ENCODE assay signal across 17 cellular contexts in the genomic region with DNA sequence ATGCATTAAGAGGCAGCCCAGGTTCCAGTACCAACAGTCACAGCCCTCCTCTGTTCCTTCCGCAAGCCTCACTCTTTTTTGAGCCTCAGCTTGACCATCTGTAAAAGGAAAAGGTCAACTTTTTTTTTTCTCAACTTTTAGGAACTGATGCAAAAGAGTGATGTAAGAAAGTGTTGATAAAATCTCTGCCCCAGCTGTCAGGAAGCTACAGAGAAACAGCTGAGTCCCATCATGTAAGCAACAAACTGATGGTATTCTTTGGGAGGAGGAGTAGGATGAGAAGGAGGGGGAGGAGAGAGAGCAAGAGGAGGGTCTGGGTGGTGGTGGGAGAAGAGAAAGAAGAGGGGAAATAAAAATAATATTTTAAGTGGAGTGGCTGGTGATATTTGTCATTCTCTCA.
DNase-seq lines count a peak whose midpoint lies in the region; ATAC-seq and TF ChIP-seq lines count a peak whose summit lies in the region.
"Had no signal": no experiment of that assay in that cellular context is flagged by ENCODE, and none has a peak within 500 bp of the region (broad histone marks: within the 10 kb centered on the region; RNA-seq: fewer than 3 reads in every experiment).

No MANE protein-coding gene starts in this region.

- H3K36me3 Mint-ChIP-seq in H9 (ENCODE audit: insufficient read depth in 1 of 3, low read depth in 3 of 3) (no peaks in the 10 kb centered on the region), endodermal cell (ENCODE audit: low read depth) (no peaks in the 10 kb centered on the region), osteocyte (ENCODE audit: unreplicated experiment) (no peaks in the 10 kb centered on the region)

- H2AFZ ChIP-seq in H9 (ENCODE audit: low read length) (no peak overlapping the region), hepatocyte (no peak overlapping the region)

- H3K27ac Mint-ChIP-seq in H9: peak overlapping the region in 1 of 3 experiments; percentile 73; a peak in 1 of 7 replicates
- no peak overlapping the region for H3K27ac Mint-ChIP-seq in endodermal cell
- no peak overlapping the region for H3K27ac Mint-ChIP-seq in osteocyte (ENCODE audit: unreplicated experiment)

- no peak for TF ChIP-seq CTCF in H9 (conservative IDR thresholded peaks at IDR 0.05)
- TF ChIP-seq CTCF in endodermal cell (conservative IDR thresholded peaks at IDR 0.05): no peak
- TF ChIP-seq CTCF in hepatocyte (IDR thresholded peaks at IDR 0.05; ENCODE audit: poor library complexity): no peak
- no peak for TF ChIP-seq CTCF in osteocyte (IDR thresholded peaks at IDR 0.05)

- DNase-seq in H9 (peak; percentile 1), endodermal cell (peak; percentile 3), hepatocyte (ENCODE audit: low spot score) (no peak), osteocyte (ENCODE audit: extremely low spot score, unreplicated experiment) (peak; percentile 19), iPS-NIHi7 (ENCODE audit: extremely low spot score) (no peak)
- no peak for DNase-seq in stimulated activated CD4-positive, alpha-beta T cell treated with anti-CD3 and anti-CD28 coated beads, Interleukin-2, amount 100 ng/mL, for 48 hours
- DNase-seq: DMS79 treated with DMSO at 0.1 percent for 48 hours, GOT3, KBM-7, NCI-H1417 treated with DMSO at 0.1 percent for 48 hours, NCI-H2029 treated with DMSO at 0.1 percent for 48 hours, NCI-H510A treated with DMSO at 0.1 percent for 48 hours, NCI-H82, PC-3 had no signal

- H4K20me1 ChIP-seq in H9 (ENCODE audit: control insufficient read depth, insufficient read depth, insufficient read length) (no peaks in the 10 kb centered on the region), hepatocyte (ENCODE audit: insufficient read depth, poor library complexity, severe bottlenecking) (no peaks in the 10 kb centered on the region)
- H4K20me1 ChIP-seq: BLaER1 treated with 17β-estradiol and CSF1 and Interleukin-3, amounts not matched to agents 10 nM and 100 nM had no signal

- no peak overlapping the region for H3K4me2 ChIP-seq in H9 (ENCODE audit: insufficient read depth, insufficient read length, low read length)
- no peak overlapping the region for H3K4me2 ChIP-seq in hepatocyte
- H3K4me2 ChIP-seq: A549 had no signal

- no peak overlapping the region for H3K56ac ChIP-seq in H9 (ENCODE audit: insufficient read length, low read depth, low read length)

- H4K91ac ChIP-seq in H9 (ENCODE audit: insufficient read length, low read depth, low read length): no peak overlapping the region

- H3K4me1 Mint-ChIP-seq in H9: peaks cover 0 to 3% of the 10 kb centered on the region in 2 experiments; a peak in 2 of 4 replicates
- H3K4me1 Mint-ChIP-seq in endodermal cell: no peaks in the 10 kb centered on the region
- no peaks in the 10 kb centered on the region for H3K4me1 Mint-ChIP-seq in osteocyte (ENCODE audit: unreplicated experiment)

- no peak overlapping the region for H3T11ph ChIP-seq in H9 (ENCODE audit: low read length)

- H3K9me3 Mint-ChIP-seq in H9: no peaks in the 10 kb centered on the region
- H3K9me3 Mint-ChIP-seq in endodermal cell: no peaks in the 10 kb centered on the region
- H3K9me3 Mint-ChIP-seq in osteocyte (ENCODE audit: unreplicated experiment): no peaks in the 10 kb centered on the region

- H2AK5ac ChIP-seq in H9 (ENCODE audit: insufficient read length, low read length): no peak overlapping the region

- no peak overlapping the region for H2BK15ac ChIP-seq in H9 (ENCODE audit: low read depth, low read length)

- H3K27me3 ChIP-seq in H9 (ENCODE audit: insufficient read depth, low read length) (no peaks in the 10 kb centered on the region), endodermal cell (ENCODE audit: control insufficient read depth, insufficient read depth, low read length, poor library complexity, severe bottlenecking) (no peaks in the 10 kb centered on the region), hepatocyte (no peaks in the 10 kb centered on the region)
- H3K27me3 ChIP-seq: BLaER1 treated with 17β-estradiol and CSF1 and Interleukin-3, amounts not matched to agents 10 nM and 100 nM had no signal

- no peaks in the 10 kb centered on the region for H3K27me3 Mint-ChIP-seq in H9 (ENCODE audit: low read depth)
- no peaks in the 10 kb centered on the region for H3K27me3 Mint-ChIP-seq in endodermal cell (ENCODE audit: insufficient read depth)
- H3K27me3 Mint-ChIP-seq in osteocyte (ENCODE audit: unreplicated experiment): peaks cover 2% of the 10 kb centered on the region

- no peaks in the 10 kb centered on the region for H3K9me2 ChIP-seq in hepatocyte (replicated peaks; ENCODE audit: insufficient read depth)

- no peak overlapping the region for H3K23ac ChIP-seq in H9 (ENCODE audit: insufficient read length, low read depth, low read length)

- no peak overlapping the region for H3K4ac ChIP-seq in H9 (ENCODE audit: low read depth, low read length)

- WGBS in H9 (ENCODE audit: extremely low coverage, insufficient read length, low lambda C conversion rate): no CpG with 5 or more reads among the region's 1 CpG
- WGBS in endodermal cell (ENCODE audit: insufficient coverage in 1 of 2, insufficient read length in 1 of 2), 2 experiments: 86% methylated on average over 1 of the region's 1 CpG; no CpG with 5 or more reads in 1 of the 2 experiments
- 92% methylated on average over 1 of the region's 1 CpG for WGBS in hepatocyte (ENCODE audit: low lambda C conversion rate, missing lambda C conversion rate)

- H3K18ac ChIP-seq in H9 (ENCODE audit: insufficient read length, low read depth, low read length): no peak overlapping the region

- H3K27ac ChIP-seq in H9 (ENCODE audit: insufficient read length, low read depth, low read length) (no peak overlapping the region), endodermal cell (ENCODE audit: low read depth, low read length) (no peak overlapping the region), hepatocyte (peak overlapping the region; percentile 15)
- H3K27ac ChIP-seq: A549; BLaER1 treated with 17β-estradiol and CSF1 and Interleukin-3, amounts not matched to agents 10 nM and 100 nM had no signal

- H3K79me1 ChIP-seq in H9 (ENCODE audit: insufficient read depth, low read depth, low read length, poor library complexity, severe bottlenecking): no peaks in the 10 kb centered on the region

- H3K4me3 Mint-ChIP-seq in H9: no peak overlapping the region
- H3K4me3 Mint-ChIP-seq in endodermal cell: no peak overlapping the region
- no peak overlapping the region for H3K4me3 Mint-ChIP-seq in osteocyte (ENCODE audit: unreplicated experiment)

- no peaks in the 10 kb centered on the region for H3K36me3 ChIP-seq in endodermal cell (ENCODE audit: control insufficient read depth, insufficient read depth, low read length)
- no peaks in the 10 kb centered on the region for H3K36me3 ChIP-seq in hepatocyte (replicated peaks; ENCODE audit: insufficient read depth, low read depth)
- H3K36me3 ChIP-seq: BLaER1 treated with 17β-estradiol and CSF1 and Interleukin-3, amounts not matched to agents 10 nM and 100 nM had no signal

- H3K4me3 ChIP-seq in endodermal cell (ENCODE audit: low read length) (no peak overlapping the region), hepatocyte (no peak overlapping the region)
- H3K4me3 ChIP-seq: A549; BLaER1 treated with 17β-estradiol and CSF1 and Interleukin-3, amounts not matched to agents 10 nM and 100 nM had no signal

- no peak overlapping the region for H2BK120ac ChIP-seq in H9 (ENCODE audit: low read depth, low read length, poor library complexity, severe bottlenecking)

- H2BK12ac ChIP-seq in H9 (ENCODE audit: insufficient read length, low read depth, low read length): no peak overlapping the region

- H3K4me1 ChIP-seq in H9 (ENCODE audit: insufficient read depth, low read length): no peaks in the 10 kb centered on the region
- no peaks in the 10 kb centered on the region for H3K4me1 ChIP-seq in endodermal cell (ENCODE audit: control insufficient read depth, insufficient read depth, low read length)
- H3K4me1 ChIP-seq in hepatocyte (ENCODE audit: insufficient read depth): no peaks in the 10 kb centered on the region
- H3K4me1 ChIP-seq: A549 had no signal

- H3K14ac ChIP-seq in H9 (ENCODE audit: insufficient read depth, low read length): no peak overlapping the region

- H3K9me3 ChIP-seq in H9 (ENCODE audit: control insufficient read depth, low read depth, low read length) (no peaks in the 10 kb centered on the region), endodermal cell (ENCODE audit: control insufficient read depth, low read length) (no peaks in the 10 kb centered on the region), hepatocyte (ENCODE audit: low read depth) (no peaks in the 10 kb centered on the region)
- H3K9me3 ChIP-seq: A549 had no signal

- no peak overlapping the region for H2BK20ac ChIP-seq in H9 (ENCODE audit: low read depth, low read length, poor library complexity, severe bottlenecking)

- H3K79me2 ChIP-seq in H9 (ENCODE audit: insufficient read depth, low read length) (no peaks in the 10 kb centered on the region), hepatocyte (no peaks in the 10 kb centered on the region)

- H3K23me2 ChIP-seq in H9 (ENCODE audit: insufficient read length, low read depth, low read length, poor library complexity, severe bottlenecking): no peaks in the 10 kb centered on the region

- no peak overlapping the region for H4K5ac ChIP-seq in H9 (ENCODE audit: insufficient read length, low read depth, low read length)

- no peak overlapping the region for H4K8ac ChIP-seq in H9 (replicated peaks; ENCODE audit: insufficient read length, low read depth, low read length)

- no peak overlapping the region for H2BK5ac ChIP-seq in H9 (ENCODE audit: insufficient read length, low read length)

- ATAC-seq in HG03521 (IDR thresholded peaks at IDR 0.05; ENCODE audit: unreplicated experiment): no peak
- ATAC-seq: A549, PC-3 had no signal

- H3K9ac ChIP-seq in H9 (ENCODE audit: extremely low read depth, insufficient read length, low read length): no peak overlapping the region
- H3K9ac ChIP-seq in endodermal cell (ENCODE audit: extremely low read depth, low read length, poor library complexity, severe bottlenecking): no peak overlapping the region

Comparison
In these comparisons a context has a peak if more than half of its experiments do, and no peak if none do; other contexts are left out.
1. DNase-seq: peak in H9 (single experiment), endodermal cell (single experiment) and osteocyte (single experiment); none in hepatocyte (single experiment), iPS-NIHi7 (single experiment) and stimulated activated CD4-positive, alpha-beta T cell treated with anti-CD3 and anti-CD28 coated beads, Interleukin-2, amount 100 ng/mL, for 48 hours (0 of 2).